ENCODE assay signal across 15 cellular contexts in genomic region chr10:118912961-118913360, GRCh38.
DNase-seq lines count a peak whose midpoint lies in the region; ATAC-seq and TF ChIP-seq lines count a peak whose summit lies in the region.
"Had no signal": no experiment of that assay in that cellular context is flagged by ENCODE, and none has a peak within 500 bp of the region (broad histone marks: within the 10 kb centered on the region; RNA-seq: fewer than 3 reads in every experiment).

No MANE protein-coding gene starts in this region.

- POLR2A ChIA-PET in activated CD4-positive, alpha-beta memory T cell treated with anti-CD3 and anti-CD28 coated beads, Interleukin-2, amount 10 ng/mL, durations not matched to agents 7 days and 5 days (lab: Charles Lee) = no interaction called here

- no peaks in the 10 kb centered on the region for H3K27me3 ChIP-seq in heart left ventricle
- H3K27me3 ChIP-seq: Peyer's patch had no signal

- TF ChIP-seq CTCF in heart left ventricle (IDR thresholded peaks at IDR 0.05) = no peak
- TF ChIP-seq CTCF in fibroblast of the aortic adventitia (IDR thresholded peaks at IDR 0.05; ENCODE audit: insufficient read depth, low read length) = no peak
- TF ChIP-seq CTCF in osteocyte (IDR thresholded peaks at IDR 0.05) = no peak

- 24 to 54% (median 36%) methylated on average over 2 of the region's 2 CpGs for WGBS in heart left ventricle, 4 donors

- H3K4me3 Mint-ChIP-seq in osteocyte (ENCODE audit: unreplicated experiment) = no peak overlapping the region
- H3K4me3 Mint-ChIP-seq in activated CD4-positive, alpha-beta memory T cell treated with anti-CD3 and anti-CD28 coated beads, Interleukin-2, amount 10 ng/mL, durations not matched to agents 7 days and 5 days = no peak overlapping the region
- H3K4me3 Mint-ChIP-seq: B cell; CD4-positive, alpha-beta T cell had no signal

- H3K4me1 Mint-ChIP-seq in osteocyte (ENCODE audit: unreplicated experiment) = no peaks in the 10 kb centered on the region
- no peaks in the 10 kb centered on the region for H3K4me1 Mint-ChIP-seq in activated CD4-positive, alpha-beta memory T cell treated with anti-CD3 and anti-CD28 coated beads, Interleukin-2, amount 10 ng/mL, durations not matched to agents 7 days and 5 days
- H3K4me1 Mint-ChIP-seq: B cell had no signal

- TF ChIP-seq POLR2A in heart left ventricle (IDR thresholded peaks at IDR 0.05) = no peak

- H3K27ac ChIP-seq in heart left ventricle = peak overlapping the region in 6 of 12 donors; percentile 2 to 63 (median 49)
- H3K27ac ChIP-seq: Peyer's patch had no signal

- H3K27me3 Mint-ChIP-seq in osteocyte (ENCODE audit: unreplicated experiment) = no peaks in the 10 kb centered on the region
- H3K27me3 Mint-ChIP-seq in activated CD4-positive, alpha-beta memory T cell treated with anti-CD3 and anti-CD28 coated beads, Interleukin-2, amount 10 ng/mL, durations not matched to agents 7 days and 5 days = peaks cover 11% of the 10 kb centered on the region

- no peaks in the 10 kb centered on the region for H3K9me3 ChIP-seq in heart left ventricle
- H3K9me3 ChIP-seq: Peyer's patch had no signal

- no peak overlapping the region for H3K4me3 ChIP-seq in heart left ventricle
- H3K4me3 ChIP-seq in fibroblast of the aortic adventitia (ENCODE audit: low read depth, low read length) = no peak overlapping the region
- H3K4me3 ChIP-seq: Peyer's patch had no signal

- no peak overlapping the region for H3K27ac Mint-ChIP-seq in osteocyte (ENCODE audit: unreplicated experiment)
- no peak overlapping the region for H3K27ac Mint-ChIP-seq in activated CD4-positive, alpha-beta memory T cell treated with anti-CD3 and anti-CD28 coated beads, Interleukin-2, amount 10 ng/mL, durations not matched to agents 7 days and 5 days
- H3K27ac Mint-ChIP-seq: B cell; CD4-positive, alpha-beta T cell had no signal

- intact Hi-C loops in left ventricle myocardium superior (cut with micrococcal nuclease) = no loop called here
- intact Hi-C loops in heart left ventricle (cut with DNase I) = loop anchor here in 2 of 10 donors (1.0 to 10.0 kb wide), 2 partner anchors 46 to 112 kb away; partner anchors contain the start of gene NANOS1 (in 1 of the 2)

- H3K4me1 ChIP-seq in heart left ventricle = peaks cover 0 to 23% (median 8%) of the 10 kb centered on the region in 12 donors
- H3K4me1 ChIP-seq: Peyer's patch had no signal

- no peaks in the 10 kb centered on the region for H3K9me3 Mint-ChIP-seq in osteocyte (ENCODE audit: unreplicated experiment)
- no peaks in the 10 kb centered on the region for H3K9me3 Mint-ChIP-seq in activated CD4-positive, alpha-beta memory T cell treated with anti-CD3 and anti-CD28 coated beads, Interleukin-2, amount 10 ng/mL, durations not matched to agents 7 days and 5 days
- H3K9me3 Mint-ChIP-seq: CD4-positive, alpha-beta T cell had no signal

- peaks cover 2% of the 10 kb centered on the region for H3K36me3 Mint-ChIP-seq in osteocyte (ENCODE audit: unreplicated experiment)
- no peaks in the 10 kb centered on the region for H3K36me3 Mint-ChIP-seq in activated CD4-positive, alpha-beta memory T cell treated with anti-CD3 and anti-CD28 coated beads, Interleukin-2, amount 10 ng/mL, durations not matched to agents 7 days and 5 days (ENCODE audit: low read depth)

- no peak for DNase-seq in left ventricle myocardium superior
- DNase-seq in heart left ventricle = no peak
- DNase-seq in RPMI7951 (ENCODE audit: low read depth) = peak; percentile 3
- DNase-seq in fibroblast of the aortic adventitia (ENCODE audit: low read depth) = peak; percentile 23
- peak; percentile 5 for DNase-seq in osteocyte (ENCODE audit: extremely low spot score, unreplicated experiment)
- no peak for DNase-seq in activated CD4-positive, alpha-beta memory T cell treated with anti-CD3 and anti-CD28 coated beads, Interleukin-2, amount 10 ng/mL, durations not matched to agents 7 days and 5 days
- DNase-seq: CD4-positive, alpha-beta T cell; GF-D8; GOT3; NCI-H1092; NCI-H1694; NCI-H774; Peyer's patch had no signal

- ATAC-seq in left ventricle myocardium superior (peak; percentile 7), heart left ventricle (no peak), SK-N-SH treated with all-trans-retinoic acid at 6 μM for 48 hours (no peak)

- CTCF ChIA-PET in activated CD4-positive, alpha-beta memory T cell treated with anti-CD3 and anti-CD28 coated beads, Interleukin-2, amount 10 ng/mL, durations not matched to agents 7 days and 5 days (lab: Charles Lee) = interaction anchor here (0.6 kb wide), 1 partner anchor 776 kb away, joined by 4 read pairs; no protein-coding TSS in a partner anchor

- H3K36me3 ChIP-seq in heart left ventricle = no peaks in the 10 kb centered on the region
- H3K36me3 ChIP-seq: Peyer's patch had no signal

TF ChIP-seq in SK-N-SH treated with all-trans-retinoic acid at 6 μM for 48 hours, 23 proteins besides CTCF, POLR2A, EP300 and RAD21 (continues in another document):
- TF ChIP-seq ZFP30 (CRISPR knock-in tag; IDR thresholded peaks at IDR 0.05) = no peak
- no peak for TF ChIP-seq POU6F1 (CRISPR knock-in tag; IDR thresholded peaks at IDR 0.05; ENCODE audit: borderline replicate concordance, low read depth)
- TF ChIP-seq ISL1 (CRISPR knock-in tag; IDR thresholded peaks at IDR 0.05) = no peak
- no peak for TF ChIP-seq CREB5 (CRISPR knock-in tag; IDR thresholded peaks at IDR 0.05; ENCODE audit: low read depth)
- TF ChIP-seq ARNTL (CRISPR knock-in tag; IDR thresholded peaks at IDR 0.05; ENCODE audit: borderline replicate concordance, low read depth) = no peak
- no peak for TF ChIP-seq ZFP3 (CRISPR knock-in tag; IDR thresholded peaks at IDR 0.05)
- TF ChIP-seq ZNF70 (CRISPR knock-in tag; IDR thresholded peaks at IDR 0.05) = no peak
- TF ChIP-seq SNAI2 (CRISPR knock-in tag; IDR thresholded peaks at IDR 0.05) = no peak
- no peak for TF ChIP-seq TSHZ2 (CRISPR knock-in tag; IDR thresholded peaks at IDR 0.05)
- no peak for TF ChIP-seq ESRRG (CRISPR knock-in tag; IDR thresholded peaks at IDR 0.05)
- TF ChIP-seq ZNF8 (CRISPR knock-in tag; IDR thresholded peaks at IDR 0.05) = no peak
- no peak for TF ChIP-seq BACH2 (CRISPR knock-in tag; IDR thresholded peaks at IDR 0.05; ENCODE audit: borderline replicate concordance)
- TF ChIP-seq CSDC2 (CRISPR knock-in tag; IDR thresholded peaks at IDR 0.05) = no peak
- no peak for TF ChIP-seq PPARA (CRISPR knock-in tag; IDR thresholded peaks at IDR 0.05; ENCODE audit: borderline replicate concordance)
- TF ChIP-seq OSR1 (CRISPR knock-in tag; IDR thresholded peaks at IDR 0.05) = no peak
- no peak for TF ChIP-seq ZC3H10 (CRISPR knock-in tag; IDR thresholded peaks at IDR 0.05)

Comparison
In these comparisons a context has a peak if more than half of its experiments do, and no peak if none do; other contexts are left out.
1. DNase-seq: peak in RPMI7951 (single experiment), fibroblast of the aortic adventitia (single experiment) and osteocyte (single experiment); none in left ventricle myocardium superior (single experiment), heart left ventricle (0 of 5) and activated CD4-positive, alpha-beta memory T cell treated with anti-CD3 and anti-CD28 coated beads, Interleukin-2, amount 10 ng/mL, durations not matched to agents 7 days and 5 days (single experiment).